ENCODE assay signal across 1 cellular context in genomic region chr4:109589605-109590004, GRCh38.
TF ChIP-seq lines count a peak whose summit lies in the region.

No MANE protein-coding gene starts in this region.

TF ChIP-seq in WTC11, 78 proteins besides CTCF, POLR2A, EP300 and RAD21 (continued from another document):
- TF ChIP-seq ZNF281 (CRISPR knock-in tag; IDR thresholded peaks at IDR 0.05) = no peak
- TF ChIP-seq RORB (CRISPR knock-in tag; IDR thresholded peaks at IDR 0.05) = no peak
- TF ChIP-seq ZSCAN18 (CRISPR knock-in tag; IDR thresholded peaks at IDR 0.05) = no peak
- TF ChIP-seq ELF4 (CRISPR knock-in tag; IDR thresholded peaks at IDR 0.05; ENCODE audit: low read depth) = no peak
- TF ChIP-seq NR3C1 (CRISPR knock-in tag; conservative IDR thresholded peaks at IDR 0.05; ENCODE audit: low read depth) = no peak
- no peak for TF ChIP-seq IRF2 (CRISPR knock-in tag; IDR thresholded peaks at IDR 0.05; ENCODE audit: borderline replicate concordance, low read depth)
- TF ChIP-seq AFF4 (CRISPR knock-in tag; IDR thresholded peaks at IDR 0.05; ENCODE audit: borderline replicate concordance) = no peak
- no peak for TF ChIP-seq NFE2L1 (CRISPR knock-in tag; IDR thresholded peaks at IDR 0.05)
- TF ChIP-seq NFATC4 (CRISPR knock-in tag; IDR thresholded peaks at IDR 0.05) = no peak
- no peak for TF ChIP-seq ATF6 (CRISPR knock-in tag; IDR thresholded peaks at IDR 0.05)
- TF ChIP-seq HMGXB4 (CRISPR knock-in tag; IDR thresholded peaks at IDR 0.05) = no peak
